ENCODE assay signal across 17 cellular contexts in the genomic region with DNA sequence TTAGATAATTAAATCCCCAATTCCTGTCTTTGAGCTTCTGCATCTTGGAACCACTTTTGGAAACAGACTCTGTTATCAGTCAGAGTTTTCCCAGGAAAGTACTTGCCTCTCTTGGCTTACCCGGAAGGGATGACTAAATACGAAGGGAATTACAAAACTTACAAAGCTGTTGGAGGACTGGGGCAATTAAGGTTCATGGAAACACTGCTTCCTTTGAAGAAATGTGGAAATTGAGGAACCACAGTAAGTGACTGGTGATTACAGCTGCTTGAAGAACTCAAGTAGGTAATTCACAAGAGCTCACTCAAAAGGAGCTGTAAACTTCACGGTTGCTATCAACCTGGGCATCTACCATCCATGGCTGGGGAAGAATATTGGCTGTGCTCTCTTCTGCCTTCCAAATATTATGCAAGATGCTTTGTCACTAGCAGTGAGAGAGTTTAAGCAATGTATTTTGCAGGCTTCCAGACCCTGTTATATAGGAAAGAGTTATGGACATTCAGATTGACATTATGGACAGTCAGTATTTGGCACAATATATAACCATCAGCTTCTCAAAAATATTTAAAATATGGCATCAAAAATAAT.
DNase-seq lines count a peak whose midpoint lies in the region; ATAC-seq, FAIRE-seq and TF ChIP-seq lines count a peak whose summit lies in the region.
"Had no signal": no experiment of that assay in that cellular context is flagged by ENCODE, and none has a peak within 500 bp of the region (broad histone marks: within the 10 kb centered on the region; RNA-seq: fewer than 3 reads in every experiment).

No MANE protein-coding gene starts in this region.

- CTCF ChIA-PET in endothelial cell of umbilical vein (lab: Charles Lee) = interaction anchor here (0.7 to 1.6 kb wide), 2 partner anchors 20 to 1040 kb away, joined by 3 to 7 read pairs; no protein-coding TSS in a partner anchor

- H3K9me1 ChIP-seq in endothelial cell of umbilical vein (replicated peaks; ENCODE audit: control insufficient read depth, extremely low read depth, insufficient read depth, low read length) = no peaks in the 10 kb centered on the region

- H3K36me3 ChIP-seq in endothelial cell of umbilical vein (ENCODE audit: control insufficient read depth in 2 of 2, extremely low read depth in 1 of 2, insufficient read depth in 2 of 2, low read length in 2 of 2) (no peaks in the 10 kb centered on the region), mesodermal cell (ENCODE audit: control insufficient read depth, insufficient read depth, low read length) (no peaks in the 10 kb centered on the region)

- no TSS peak for BruUV-seq in endothelial cell of umbilical vein (replicated peaks; lab: Mats Ljungman, UMichigan)

- in situ Hi-C loops in ACHN (cut with HindIII; ENCODE audit: low pct_ligation_motif_present, low pct_unique_long_range_greater_than_20kb, low sequenced_read_pairs) = no loop called here

- H3K4me1 ChIP-seq in endothelial cell of umbilical vein (ENCODE audit: control insufficient read depth, extremely low read depth, insufficient read depth, low read length) (no peaks in the 10 kb centered on the region), mesodermal cell (ENCODE audit: control insufficient read depth, insufficient read depth, low read length, poor library complexity, severe bottlenecking) (peaks cover 19% of the 10 kb centered on the region)

- peak; percentile 21 for DNase-seq in AG20443 (ENCODE audit: low spot score)
- peak; percentile 19 for DNase-seq in HS-5 (ENCODE audit: low read depth)
- DNase-seq in endothelial cell of umbilical vein (ENCODE audit: low read depth, low spot score) = peak; percentile 20
- no peak for DNase-seq in ACHN
- DNase-seq in SIG-M5 treated with dmso at 0.1 percent for 504 hours (lab: John Stamatoyannopoulos, UW; ENCODE audit: unreplicated experiment) = no peak
- DNase-seq: activated CD4-positive, alpha-beta T cell treated with anti-CD3 and anti-CD28 coated beads, Interleukin-2, amount 50 U/mL, for 48 hours; activated T-cell treated with anti-CD3 and anti-CD28 coated beads, Interleukin-2, amount 50 U/mL, for 4 hours; NCI-H1694 treated with DMSO at 0.1 percent for 48 hours; NCI-H524; PC-3; stimulated activated naive CD4-positive, alpha-beta T cell; SW 1271 had no signal

- H3K79me2 ChIP-seq in endothelial cell of umbilical vein (ENCODE audit: control insufficient read depth, insufficient read depth, low read length) = no peaks in the 10 kb centered on the region

- H3K9ac ChIP-seq in endothelial cell of umbilical vein (replicated peaks; ENCODE audit: extremely low read depth, insufficient read depth, low read length) = no peak overlapping the region

- no peak for TF ChIP-seq POLR2A in endothelial cell of umbilical vein (IDR thresholded peaks at IDR 0.05; ENCODE audit: low read depth, low read length)

- no peak overlapping the region for H3K27ac ChIP-seq in endothelial cell of umbilical vein (ENCODE audit: insufficient read depth, low read depth, low read length)
- H3K27ac ChIP-seq in mesodermal cell (ENCODE audit: low read depth, low read length, severe bottlenecking) = peak overlapping the region; percentile 11

- no peak for TF ChIP-seq CTCF in endothelial cell of umbilical vein (IDR thresholded peaks at IDR 0.05; ENCODE audit: extremely low read depth in 1 of 2, insufficient read depth in 1 of 2, low read depth in 1 of 2, low read length in 2 of 2)

- H3K4me3 ChIP-seq in endothelial cell of umbilical vein (replicated peaks in 1 of 3; ENCODE audit: insufficient read depth in 1 of 3, low read depth in 1 of 3, low read length in 3 of 3) (no peak overlapping the region), mesodermal cell (ENCODE audit: extremely low read depth, insufficient read depth, low read length, poor library complexity, severe bottlenecking) (no peak overlapping the region)

- dilution Hi-C loops in endothelial cell of umbilical vein (cut with MboI; ENCODE audit: extremely low pct_ligation_motif_present, low sequenced_read_pairs) = no loop called here

- ATAC-seq in GM21786 (IDR thresholded peaks at IDR 0.05; ENCODE audit: unreplicated experiment) = no peak
- no peak for ATAC-seq in HG03139 (IDR thresholded peaks at IDR 0.05; ENCODE audit: unreplicated experiment)
- ATAC-seq: activated T-cell treated with anti-CD3 and anti-CD28 coated beads, Interleukin-2, amount 50 U/mL, for 4 hours; PC-3 had no signal

- no peaks in the 10 kb centered on the region for H4K20me1 ChIP-seq in endothelial cell of umbilical vein (replicated peaks; ENCODE audit: control insufficient read depth, extremely low read depth, insufficient read depth, low read length)

- POLR2A ChIA-PET in endothelial cell of umbilical vein (lab: Charles Lee) = no interaction called here

- H3K4me2 ChIP-seq in endothelial cell of umbilical vein (ENCODE audit: insufficient read depth, low read length) = no peak overlapping the region

- intact Hi-C loops in endothelial cell of umbilical vein (cut with micrococcal nuclease) = loop anchor here (10.0 kb wide), 1 partner anchor 1040 kb away; no protein-coding TSS in a partner anchor

- H3K9me3 ChIP-seq in endothelial cell of umbilical vein (replicated peaks; ENCODE audit: control insufficient read depth, insufficient read depth, low read length) (no peaks in the 10 kb centered on the region), mesodermal cell (ENCODE audit: control insufficient read depth, low read length) (no peaks in the 10 kb centered on the region)

- WGBS in mesodermal cell (ENCODE audit: insufficient coverage in 2 of 2), 2 experiments = 32 to 55% methylated on average over 2 of the region's 3 CpGs

- FAIRE-seq in endothelial cell of umbilical vein (lab: Jason Lieb, UNC) = no peak
- FAIRE-seq: D721Med, urothelium cell line had no signal

- no peaks in the 10 kb centered on the region for H3K27me3 ChIP-seq in endothelial cell of umbilical vein (ENCODE audit: control insufficient read depth in 2 of 2, insufficient read depth in 2 of 2, low read length in 2 of 2)

- no peak overlapping the region for H2AFZ ChIP-seq in endothelial cell of umbilical vein (ENCODE audit: low read depth, low read length)

TF ChIP-seq in endothelial cell of umbilical vein, 7 proteins besides CTCF, POLR2A, EP300 and RAD21:
- TF ChIP-seq POLR2AphosphoS5 (IDR thresholded peaks at IDR 0.05; ENCODE audit: insufficient read depth, low read depth, low read length) = no peak
- no peak for TF ChIP-seq FOS (IDR thresholded peaks at IDR 0.05; ENCODE audit: borderline replicate concordance, insufficient read depth, low read length)
- no peak for TF ChIP-seq GATA2 (IDR thresholded peaks at IDR 0.05; ENCODE audit: insufficient read depth, insufficient read length, low read depth, low read length)
- no peak for TF ChIP-seq JUN (IDR thresholded peaks at IDR 0.05; ENCODE audit: borderline replicate concordance, insufficient read depth, insufficient read length, low read depth)
- TF ChIP-seq, protein P1, sequence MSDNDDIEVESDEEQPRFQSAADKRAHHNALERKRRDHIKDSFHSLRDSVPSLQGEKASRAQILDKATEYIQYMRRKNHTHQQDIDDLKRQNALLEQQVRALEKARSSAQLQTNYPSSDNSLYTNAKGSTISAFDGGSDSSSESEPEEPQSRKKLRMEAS (IDR thresholded peaks at IDR 0.05; ENCODE audit: insufficient read depth, insufficient read length) = no peak
- no peak for TF ChIP-seq EZH2 (IDR thresholded peaks at IDR 0.05; ENCODE audit: borderline replicate concordance, low read depth, low read length, severe bottlenecking)
- TF ChIP-seq MYC (IDR thresholded peaks at IDR 0.05; ENCODE audit: low read depth, low read length) = no peak

Comparison
In these comparisons a context has a peak if more than half of its experiments do, and no peak if none do; other contexts are left out.
1. DNase-seq: peak in AG20443 (single experiment), HS-5 (single experiment) and endothelial cell of umbilical vein (single experiment); none in ACHN (single experiment) and SIG-M5 treated with dmso at 0.1 percent for 504 hours (single experiment).